ENCODE assay signal across 2 cellular contexts in genomic region chr14:68922201-68922613, GRCh38.
A peak's percentile ranks its signal among the peaks of the same experiment; 100 is the strongest.
TF ChIP-seq lines count a peak whose summit lies in the region.

No MANE protein-coding gene starts in this region.

TF ChIP-seq in IMR-90, 13 proteins besides CTCF, POLR2A, EP300 and RAD21:
- TF ChIP-seq USF2 (IDR thresholded peaks at IDR 0.05; ENCODE audit: low read depth, low read length) (no peak), CEBPB (IDR thresholded peaks at IDR 0.05; ENCODE audit: low read depth, low read length) (no peak), SMC3 (IDR thresholded peaks at IDR 0.05; ENCODE audit: low read depth, low read length) (no peak), MXI1 (IDR thresholded peaks at IDR 0.05; ENCODE audit: borderline replicate concordance, low read depth, low read length) (no peak), FOS (IDR thresholded peaks at IDR 0.05; ENCODE audit: low read depth, low read length) (no peak)
- TF ChIP-seq, protein P1, sequence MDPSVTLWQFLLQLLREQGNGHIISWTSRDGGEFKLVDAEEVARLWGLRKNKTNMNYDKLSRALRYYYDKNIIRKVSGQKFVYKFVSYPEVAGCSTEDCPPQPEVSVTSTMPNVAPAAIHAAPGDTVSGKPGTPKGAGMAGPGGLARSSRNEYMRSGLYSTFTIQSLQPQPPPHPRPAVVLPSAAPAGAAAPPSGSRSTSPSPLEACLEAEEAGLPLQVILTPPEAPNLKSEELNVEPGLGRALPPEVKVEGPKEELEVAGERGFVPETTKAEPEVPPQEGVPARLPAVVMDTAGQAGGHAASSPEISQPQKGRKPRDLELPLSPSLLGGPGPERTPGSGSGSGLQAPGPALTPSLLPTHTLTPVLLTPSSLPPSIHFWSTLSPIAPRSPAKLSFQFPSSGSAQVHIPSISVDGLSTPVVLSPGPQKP (IDR thresholded peaks at IDR 0.05; ENCODE audit: borderline replicate concordance, low read depth, low read length): no peak

TF ChIP-seq in HepG2, 621 proteins besides CTCF, POLR2A, EP300 and RAD21:
- TF ChIP-seq HDAC2 (CRISPR knock-in tag; IDR thresholded peaks at IDR 0.05) (no peak), ZNF646 (CRISPR knock-in tag; IDR thresholded peaks at IDR 0.05) (no peak), ATAD3A (CRISPR knock-in tag; IDR thresholded peaks at IDR 0.05) (no peak), AGO2 (optimal IDR thresholded peaks at IDR 0.05; ENCODE audit: low read depth, low read length) (peak; percentile 21), ZNF687 (CRISPR knock-in tag; IDR thresholded peaks at IDR 0.05) (peak; percentile 30; the same call in 1 of the 2 replicates), NCOA5 (CRISPR knock-in tag; IDR thresholded peaks at IDR 0.05) (no peak), CCDC6 (CRISPR knock-in tag; IDR thresholded peaks at IDR 0.05) (no peak)
